Comparison of ENCODE assay signal across 24 cellular contexts in the genomic region with DNA sequence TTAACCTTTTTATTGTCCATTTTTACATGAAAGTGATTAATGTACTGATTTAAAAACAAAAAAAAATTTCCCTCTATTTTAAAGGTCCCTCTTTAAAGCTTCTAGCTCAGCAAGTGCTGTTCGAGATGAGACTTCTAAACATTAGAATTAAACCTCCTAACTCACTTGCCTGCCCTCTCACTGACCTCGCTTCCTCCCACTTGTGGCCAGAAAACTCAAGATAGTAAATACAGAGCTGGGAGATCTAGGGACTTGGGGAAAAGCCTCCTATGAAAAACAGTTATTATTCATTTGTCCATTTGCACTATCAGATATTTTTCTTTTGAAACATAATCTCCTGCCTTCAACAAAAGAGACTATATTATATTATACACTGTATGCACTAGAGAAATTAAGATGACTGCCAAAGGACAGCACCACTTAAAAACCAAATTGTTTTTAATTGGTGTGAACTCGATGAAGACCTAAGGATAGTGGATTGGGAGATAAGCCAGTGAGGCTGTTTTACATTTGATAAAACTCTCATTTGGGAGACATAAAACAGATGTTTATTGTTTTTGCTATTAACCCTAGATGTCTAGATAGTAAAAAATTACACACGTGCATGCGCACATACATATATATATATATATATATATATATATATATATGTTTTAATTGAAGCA.
A peak's percentile ranks its signal among the peaks of the same experiment; 100 is the strongest.
DNase-seq lines count a peak whose midpoint lies in the region; ATAC-seq and TF ChIP-seq lines count a peak whose summit lies in the region.
"Had no signal": no experiment of that assay in that cellular context is flagged by ENCODE, and none has a peak within 500 bp of the region (broad histone marks: within the 10 kb centered on the region; RNA-seq: fewer than 3 reads in every experiment).

No MANE protein-coding gene starts in this region.

- H3K27ac ChIP-seq in brain microvascular endothelial cell (no peak overlapping the region), tibial nerve (peak overlapping the region in 3 of 4 donors; percentile 23 to 39 (median 34))
- H3K27ac ChIP-seq: C4-2B, upper lobe of left lung had no signal

- H3K27me3 ChIP-seq in brain microvascular endothelial cell (replicated peaks) (no peaks in the 10 kb centered on the region), tibial nerve (no peaks in the 10 kb centered on the region)
- H3K27me3 ChIP-seq: upper lobe of left lung had no signal

- H3K9me3 ChIP-seq in tibial nerve, result no peaks in the 10 kb centered on the region
- H3K9me3 ChIP-seq: HAP-1, upper lobe of left lung had no signal

- TF ChIP-seq POLR2A in tibial nerve (IDR thresholded peaks at IDR 0.05), result no peak

- peak; percentile 6 for TF ChIP-seq CTCF in brain microvascular endothelial cell (IDR thresholded peaks at IDR 0.05; ENCODE audit: low read depth, low read length, missing control alignments)
- no peak for TF ChIP-seq CTCF in tibial nerve (IDR thresholded peaks at IDR 0.05)

- peaks cover 0 to 59% (median 34%) of the 10 kb centered on the region in 4 donors for H3K4me1 ChIP-seq in tibial nerve
- H3K4me1 ChIP-seq: HAP-1 had no signal

- ATAC-seq in GM18870 (IDR thresholded peaks at IDR 0.05; ENCODE audit: unreplicated experiment), result no peak
- ATAC-seq: activated CD4-positive, CD25-positive, alpha-beta regulatory T cell treated with anti-CD3 and anti-CD28 coated beads, Interleukin-2, amount 50 U/mL, for 24 hours; left colon; T-helper 17 cell had no signal

- no peak for TF ChIP-seq EP300 in tibial nerve (IDR thresholded peaks at IDR 0.05)

- H3K4me3 ChIP-seq in brain microvascular endothelial cell (ENCODE audit: low read depth, low read length) (no peak overlapping the region), tibial nerve (no peak overlapping the region)
- H3K4me3 ChIP-seq: HAP-1, upper lobe of left lung had no signal

- in situ Hi-C loops in brain microvascular endothelial cell (cut with HindIII; ENCODE audit: low pct_ligation_motif_present, low sequenced_read_pairs) (no loop called here), G401 (cut with HindIII; ENCODE audit: low sequenced_read_pairs) (no loop called here)

- peak; percentile 1 for DNase-seq in OCI-M1 (lab: John Stamatoyannopoulos, UW)
- DNase-seq in brain microvascular endothelial cell, result peak; percentile 21
- peak; percentile 56 for DNase-seq in iris pigment epithelial cell (ENCODE audit: low read depth)
- no peak for DNase-seq in tibial nerve (ENCODE audit: low spot score in 2 of 2)
- no peak for DNase-seq in G401 (ENCODE audit: low spot score)
- DNase-seq in CD1c-positive myeloid dendritic cell (ENCODE audit: extremely low spot score), result no peak
- DNase-seq: activated CD4-positive, alpha-beta memory T cell treated with anti-CD3 and anti-CD28 coated beads, Interleukin-2, amount 10 ng/mL, durations not matched to agents 7 days and 5 days; Calu3; caudate nucleus; dermis blood vessel endothelial cell; DMS79 treated with DMSO at 0.1 percent for 48 hours; left colon; NCI-H1048; NCI-H187 treated with DMSO at 0.1 percent for 48 hours; NCI-H2171 treated with DMSO at 0.1 percent for 48 hours; NCI-H526; nucleus accumbens; stimulated activated CD4-positive, alpha-beta T cell treated with anti-CD3 and anti-CD28 coated beads, Interleukin-2, amount 100 ng/mL, for 24 hours; T-helper 17 cell; upper lobe of left lung had no signal

- H3K36me3 ChIP-seq in brain microvascular endothelial cell (replicated peaks) (peaks cover 6% of the 10 kb centered on the region), tibial nerve (no peaks in the 10 kb centered on the region)
- H3K36me3 ChIP-seq: HAP-1, upper lobe of left lung had no signal

- 48 to 51% methylated on average over 5 of the region's 5 CpGs for WGBS in tibial nerve, 2 donors

Comparison
In these comparisons a context has a peak if more than half of its experiments do, and no peak if none do; other contexts are left out.
1. DNase-seq: peak in OCI-M1 (single experiment), brain microvascular endothelial cell (single experiment) and iris pigment epithelial cell (single experiment); none in tibial nerve (0 of 2), G401 (single experiment) and CD1c-positive myeloid dendritic cell (single experiment).